In the genomic region with DNA sequence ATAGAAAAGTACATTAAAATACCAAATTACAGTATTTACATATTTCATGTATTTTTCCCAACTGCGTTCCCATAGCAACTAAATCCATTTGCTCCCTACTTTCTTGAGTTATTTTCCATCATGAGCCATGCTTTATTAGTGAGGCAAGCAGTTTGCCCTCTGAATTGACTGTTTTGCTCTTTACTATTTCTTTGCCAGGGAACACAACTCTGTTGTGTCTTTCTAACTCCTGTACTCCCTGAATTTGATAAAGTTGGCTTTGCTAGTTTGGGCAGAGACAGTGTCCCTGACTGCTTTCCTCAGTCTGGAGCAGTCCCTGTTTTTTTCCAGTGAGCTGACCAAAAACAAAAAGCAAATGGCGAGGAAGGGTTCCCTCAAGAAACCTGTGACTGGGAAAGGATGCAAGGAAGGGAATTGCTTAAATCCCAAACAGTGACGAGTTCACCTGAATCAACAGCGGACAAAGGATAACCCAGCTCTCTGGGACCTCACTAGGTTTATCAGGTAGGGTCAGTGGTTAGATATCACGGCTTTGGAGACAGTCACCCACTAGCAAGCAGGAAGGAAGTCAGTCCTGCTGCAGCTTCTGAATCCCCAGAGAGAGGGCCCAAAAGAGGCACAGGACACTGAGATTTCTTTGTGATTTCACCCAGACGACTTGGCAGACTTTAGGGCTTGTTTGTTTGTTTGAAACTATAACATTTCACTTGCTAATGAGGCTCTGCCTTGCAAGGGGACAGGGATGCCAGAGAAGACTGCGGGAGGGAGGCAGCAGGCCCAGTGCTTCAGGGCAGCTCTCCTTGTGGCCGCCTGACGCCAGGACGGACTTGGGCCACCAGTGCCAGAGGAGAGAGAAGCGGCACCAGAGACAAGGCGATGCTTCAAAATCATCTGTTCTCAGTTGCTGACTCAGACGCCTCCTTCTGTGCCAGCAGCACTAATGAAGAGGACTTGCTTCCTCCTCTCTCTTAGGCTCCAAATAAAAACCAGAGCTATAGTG, we compare ENCODE assay signal across 14 cellular contexts.
DNase-seq lines count a peak whose midpoint lies in the region; ATAC-seq and FAIRE-seq lines count a peak whose summit lies in the region.
"Had no signal": no experiment of that assay in that cellular context is flagged by ENCODE, and none has a peak within 500 bp of the region (broad histone marks: within the 10 kb centered on the region; RNA-seq: fewer than 3 reads in every experiment).

No MANE protein-coding gene starts in this region.

- no peaks in the 10 kb centered on the region for H3K79me1 ChIP-seq in neuronal stem cell (ENCODE audit: low read depth, low read length)

- H3K9me3 ChIP-seq in NT2/D1 (ENCODE audit: insufficient read depth, low read length): no peaks in the 10 kb centered on the region
- H3K9me3 ChIP-seq in neuronal stem cell (replicated peaks in 1 of 2; ENCODE audit: control insufficient read depth in 2 of 2, insufficient read depth in 1 of 2, low read depth in 1 of 2, low read length in 2 of 2): no peaks in the 10 kb centered on the region

- DNase-seq in EH (ENCODE audit: low read depth) (peak; percentile 33), NT2/D1 (ENCODE audit: low read depth, low spot score) (peak; percentile 18), frontal cortex (ENCODE audit: low spot score in 2 of 2) (peak; percentile 19 to 29), neuronal stem cell (ENCODE audit: low spot score) (no peak)
- DNase-seq: activated naive CD8-positive, alpha-beta T cell treated with anti-CD3 and anti-CD28 coated beads, Interleukin-2, amount 10 ng/mL, durations not matched to agents 7 days and 5 days; activated T-cell treated with anti-CD3 and anti-CD28 coated beads for 4 hours; Kasumi-1; NCI-H2029; NCI-H748 treated with DMSO at 0.1 percent for 48 hours; stimulated activated CD4-positive, alpha-beta T cell treated with anti-CD3 and anti-CD28 coated beads, Interleukin-15, amount 100 ng/mL, for 24 hours had no signal

- H4K91ac ChIP-seq in neuronal stem cell (ENCODE audit: low read depth, low read length, poor library complexity): no peak overlapping the region

- no peak overlapping the region for H2BK120ac ChIP-seq in neuronal stem cell (ENCODE audit: low read depth, low read length)

- H2AFZ ChIP-seq in neuronal stem cell (ENCODE audit: low read length): peak overlapping the region; percentile 21

- no peak overlapping the region for H2BK12ac ChIP-seq in neuronal stem cell (ENCODE audit: low read length)

- WGBS in neuronal stem cell (ENCODE audit: extremely low coverage in 2 of 2, insufficient read length in 2 of 2, insufficient replicate concordance in 1 of 2), 2 donors: no CpG with 5 or more reads among the region's 13 CpGs

- H3K14ac ChIP-seq in neuronal stem cell (ENCODE audit: low read length): no peak overlapping the region

- peaks cover 3% of the 10 kb centered on the region for H3K4me1 ChIP-seq in NT2/D1 (ENCODE audit: insufficient read depth, insufficient read length)
- H3K4me1 ChIP-seq in neuronal stem cell (ENCODE audit: control insufficient read depth in 2 of 2, insufficient read depth in 1 of 2, low read depth in 1 of 2, low read length in 2 of 2): no peaks in the 10 kb centered on the region

- no peak overlapping the region for H2BK15ac ChIP-seq in neuronal stem cell (ENCODE audit: low read length)

- H2AK5ac ChIP-seq in neuronal stem cell (ENCODE audit: low read depth, low read length): no peak overlapping the region

- FAIRE-seq in frontal cortex (lab: Jason Lieb, UNC): no peak

- H3K18ac ChIP-seq in neuronal stem cell (ENCODE audit: low read length): peak overlapping the region; percentile 20

- H3K27me3 ChIP-seq in NT2/D1 (ENCODE audit: insufficient read depth, insufficient read length) (no peaks in the 10 kb centered on the region), neuronal stem cell (ENCODE audit: control insufficient read depth in 3 of 3, insufficient read depth in 3 of 3, low read depth in 1 of 3, low read length in 3 of 3) (no peaks in the 10 kb centered on the region)

- no peak overlapping the region for H2BK5ac ChIP-seq in neuronal stem cell (ENCODE audit: low read length)

- H3K36me3 ChIP-seq in NT2/D1 (ENCODE audit: insufficient read depth, insufficient read length, low read length): no peaks in the 10 kb centered on the region
- no peaks in the 10 kb centered on the region for H3K36me3 ChIP-seq in neuronal stem cell (replicated peaks in 1 of 2; ENCODE audit: control insufficient read depth in 2 of 2, insufficient read depth in 2 of 2, low read length in 2 of 2)

- H3K9ac ChIP-seq in NT2/D1 (ENCODE audit: insufficient read length, low read depth): peak overlapping the region; percentile 26
- no peak overlapping the region for H3K9ac ChIP-seq in neuronal stem cell (ENCODE audit: low read depth, low read length, poor library complexity)

- H3K4ac ChIP-seq in neuronal stem cell (ENCODE audit: low read length): no peak overlapping the region

- no peak overlapping the region for H4K8ac ChIP-seq in neuronal stem cell (ENCODE audit: low read depth, low read length)

- ATAC-seq in HG02588 (IDR thresholded peaks at IDR 0.05; ENCODE audit: unreplicated experiment) (no peak), HG03469 (IDR thresholded peaks at IDR 0.05; ENCODE audit: unreplicated experiment) (no peak), GM21390 (IDR thresholded peaks at IDR 0.05; ENCODE audit: unreplicated experiment) (no peak), HG03097 (IDR thresholded peaks at IDR 0.05; ENCODE audit: low FRiP score, unreplicated experiment) (no peak)

- H3K4me3 ChIP-seq in NT2/D1 (ENCODE audit: insufficient read length, low read depth) (no peak overlapping the region), neuronal stem cell (ENCODE audit: low read length in 2 of 2) (no peak overlapping the region)

- H3K23ac ChIP-seq in neuronal stem cell (ENCODE audit: low read depth, low read length, poor library complexity): no peak overlapping the region

- no peak overlapping the region for H3K27ac ChIP-seq in neuronal stem cell (replicated peaks; ENCODE audit: low read length)

- no peak overlapping the region for H3K4me2 ChIP-seq in neuronal stem cell (ENCODE audit: insufficient read depth, low read length, poor library complexity, severe bottlenecking)
